ENCODE assay signal across 8 cellular contexts in the genomic region with DNA sequence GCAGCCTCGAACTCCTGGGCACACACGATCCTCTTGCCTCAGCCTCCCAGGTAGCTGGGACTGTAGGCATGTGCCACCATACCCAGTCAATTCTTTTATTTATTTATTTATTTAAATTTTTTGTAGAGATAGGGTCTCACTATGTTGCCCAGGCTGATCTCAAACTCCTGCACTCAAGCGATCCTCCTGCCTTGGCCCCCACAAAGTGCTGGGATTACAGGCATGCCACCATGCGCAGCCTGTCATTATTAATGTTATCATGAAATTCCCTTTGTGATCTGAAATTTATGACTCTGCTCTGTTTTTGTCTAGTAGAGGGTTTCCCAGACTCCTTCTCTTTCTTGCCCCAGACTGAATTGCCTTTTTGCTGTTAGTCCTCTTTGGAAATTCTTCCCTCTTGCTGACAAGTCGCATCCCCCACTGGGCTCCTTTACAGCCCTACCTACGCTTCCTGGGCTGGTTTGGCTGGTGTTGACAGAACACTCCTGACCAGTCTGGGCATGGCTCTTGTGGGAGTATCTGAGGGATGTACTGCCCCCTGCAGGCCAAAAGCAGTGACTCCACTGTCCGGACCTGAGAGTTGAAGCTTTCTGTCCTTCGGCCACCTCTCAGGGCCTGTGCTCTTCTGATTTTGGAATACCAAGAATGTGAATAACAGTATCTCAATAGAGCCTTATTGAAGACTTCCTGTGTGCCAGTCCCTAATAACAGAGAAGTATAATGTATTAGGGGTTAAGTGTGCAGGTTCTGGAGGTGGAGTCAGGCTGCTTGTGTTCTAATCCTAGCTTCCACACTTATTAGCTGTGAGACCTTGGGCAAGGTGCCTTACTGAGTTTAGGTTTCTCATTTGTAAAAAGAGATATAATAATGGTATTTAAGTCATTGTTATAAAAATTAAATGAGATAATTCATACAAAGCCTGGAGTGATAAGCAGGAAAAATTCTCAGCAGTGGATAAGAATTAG. TPM values are rescaled to one million over a fixed set of nuclear protein-coding genes. Genes with fewer than 3 reads are reported as not detected.
DNase-seq lines count a peak whose midpoint lies in the region; ATAC-seq, FAIRE-seq and TF ChIP-seq lines count a peak whose summit lies in the region.

No MANE protein-coding gene starts in this region.

- peak overlapping the region; percentile 39; the same call in 1 of the 2 replicates for H2AFZ ChIP-seq in GM12878 (ENCODE audit: control insufficient read depth, low read depth, low read length)

- peaks cover 3 to 7% (median 4%) of the 10 kb centered on the region in 3 donors for H3K4me1 Mint-ChIP-seq in CD8-positive, alpha-beta memory T cell

- no peaks in the 10 kb centered on the region for H3K9me3 Mint-ChIP-seq in CD8-positive, alpha-beta memory T cell

- no peak for TF ChIP-seq POLR2A in GM12878 (IDR thresholded peaks at IDR 0.05; ENCODE audit: low read depth, low read length)

- TF ChIP-seq EP300 in GM12878 (IDR thresholded peaks at IDR 0.05; ENCODE audit: borderline replicate concordance in 1 of 2, control insufficient read depth in 1 of 2, low read depth in 2 of 2, low read length in 2 of 2) = no peak

- peak; percentile 65 for TF ChIP-seq CTCF in GM20000 (IDR thresholded peaks at IDR 0.05; ENCODE audit: extremely low read depth, missing control alignments)
- peak; percentile 66 to 89 (median 82) for TF ChIP-seq CTCF in GM12878 (IDR thresholded peaks at IDR 0.05 in 2 of 3, conservative IDR thresholded peaks at IDR 0.05 in 1 of 3; ENCODE audit: control insufficient read depth in 2 of 3, extremely low read depth in 1 of 3, insufficient read depth in 1 of 3, low read depth in 3 of 3, low read length in 3 of 3)

- CTCF ChIA-PET in CD8-positive, alpha-beta memory T cell (lab: Charles Lee) = interaction anchor here (0.7 to 1.7 kb wide), 6 partner anchors 13 to 408 kb away, joined by 3 to 8 read pairs (median 4); no protein-coding TSS in a partner anchor
- CTCF ChIA-PET in GM12878 (lab: Yijun Ruan, JAX) = interaction anchor here (0.6 to 7.5 kb wide), 32 partner anchors 9 to 450 kb away, joined by 3 to 61 read pairs (median 4); a partner anchor contains a TSS

- no peaks in the 10 kb centered on the region for H3K27me3 ChIP-seq in CD8-positive, alpha-beta memory T cell (ENCODE audit: insufficient read depth, low read length, poor library complexity, severe bottlenecking)
- no peaks in the 10 kb centered on the region for H3K27me3 ChIP-seq in GM12878 (replicated peaks in 1 of 2; ENCODE audit: control insufficient read depth in 2 of 2, insufficient read depth in 2 of 2, low read length in 1 of 2)

- H3K4me3 Mint-ChIP-seq in CD8-positive, alpha-beta memory T cell = no peak overlapping the region

- peaks cover 0 to 2% of the 10 kb centered on the region in 2 donors for H3K27me3 Mint-ChIP-seq in CD8-positive, alpha-beta memory T cell

- H3K4me3 ChIP-seq in CD8-positive, alpha-beta memory T cell (ENCODE audit: low read length) = no peak overlapping the region
- H3K4me3 ChIP-seq in GM12878 = no peak overlapping the region

- intact Hi-C loops in GM12878 (cut with micrococcal nuclease; ENCODE audit: unreplicated experiment) = loop anchor here (10.0 kb wide), 1 partner anchor 217 kb away; no protein-coding TSS in a partner anchor

- RAD21 ChIA-PET in GM12878 (lab: Charles Lee; ENCODE audit: unreplicated experiment) = interaction anchor here (0.6 to 2.6 kb wide), 7 partner anchors 28 to 728 kb away, joined by 3 to 10 read pairs (median 4); a partner anchor contains a TSS

- H3K9ac ChIP-seq in GM12878 (ENCODE audit: control insufficient read depth, insufficient read depth, low read length) = no peak overlapping the region

- H3K79me2 ChIP-seq in GM12878 (ENCODE audit: control insufficient read depth, insufficient read depth, low read length) = no peaks in the 10 kb centered on the region

- H3K4me1 ChIP-seq in CD8-positive, alpha-beta memory T cell (ENCODE audit: insufficient read depth, low read length) = no peaks in the 10 kb centered on the region
- no peaks in the 10 kb centered on the region for H3K4me1 ChIP-seq in GM12878 (ENCODE audit: control insufficient read depth, insufficient read depth, low read length)

- no TSS peak for BruUV-seq in GM12878 (replicated peaks; lab: Mats Ljungman, UMichigan)

- peak; percentile 56 for TF ChIP-seq RAD21 in GM12878 (IDR thresholded peaks at IDR 0.05; ENCODE audit: insufficient read depth, low read depth, low read length)

- POLR2A ChIA-PET in CD8-positive, alpha-beta memory T cell (lab: Charles Lee) = no interaction called here
- POLR2A ChIA-PET in GM12878 (lab: Charles Lee) = interaction anchor here (0.6 kb wide), 1 partner anchor 12 kb away, joined by 4 read pairs; no protein-coding TSS in a partner anchor

- peak; percentile 100 for ATAC-seq in GM12878
- ATAC-seq in HG02610 (IDR thresholded peaks at IDR 0.05; ENCODE audit: unreplicated experiment) = no peak

- in situ Hi-C loops in GM12878 (cut with MboI) = no loop called here

- no peak overlapping the region for H3K4me2 ChIP-seq in GM12878 (ENCODE audit: control insufficient read depth, insufficient read depth)

- H3K36me3 ChIP-seq in CD8-positive, alpha-beta memory T cell (ENCODE audit: insufficient read depth, low read length) = no peaks in the 10 kb centered on the region
- peaks cover 0 to 5% of the 10 kb centered on the region in 2 experiments; a peak in 2 of 4 replicates for H3K36me3 ChIP-seq in GM12878 (ENCODE audit: control insufficient read depth in 2 of 2, insufficient read depth in 2 of 2, low read length in 1 of 2)

- 49% methylated on average over 8 of the region's 8 CpGs for WGBS in GM12878 (ENCODE audit: insufficient coverage, insufficient replicate concordance, low lambda C conversion rate, missing lambda C conversion rate)

- H3K36me3 Mint-ChIP-seq in CD8-positive, alpha-beta memory T cell = peaks cover 0 to 21% (median 12%) of the 10 kb centered on the region in 3 donors

- no peak overlapping the region for H3K27ac ChIP-seq in CD8-positive, alpha-beta memory T cell (ENCODE audit: low read depth, low read length)
- H3K27ac ChIP-seq in GM12878 (ENCODE audit: control insufficient read depth, insufficient read depth) = no peak overlapping the region

- peak; percentile 65 for FAIRE-seq in GM12878 (lab: Jason Lieb, UNC)

- SMC1A ChIA-PET in GM12878 (lab: Charles Lee; ENCODE audit: uncharacterized antibody, unreplicated experiment) = interaction anchor here (0.9 to 2.8 kb wide), 10 partner anchors 11 to 221 kb away, joined by 3 to 15 read pairs (median 4); a partner anchor contains a TSS

- no peak overlapping the region for H3K27ac Mint-ChIP-seq in CD8-positive, alpha-beta memory T cell

- peak; percentile 26 to 62 (median 33) for DNase-seq in CD8-positive, alpha-beta memory T cell
- DNase-seq in GM20000 (ENCODE audit: low spot score) = peak; percentile 67
- peak; percentile 49 for DNase-seq in M059J (ENCODE audit: low read depth)
- peak; percentile 2 for DNase-seq in T-helper 22 cell (ENCODE audit: low read depth)
- peak; percentile 23 for DNase-seq in GM12878 (ENCODE audit: low read depth, low spot score)
- peak; percentile 77 for DNase-seq in iris pigment epithelial cell (ENCODE audit: low read depth)
- peak; percentile 18 to 44 (median 39) for DNase-seq in stimulated activated CD4-positive, alpha-beta T cell treated with anti-CD3 and anti-CD28 coated beads, Interleukin-1b, Interleukin-23, amount 100 ng/mL, for 24 hours (ENCODE audit: low read depth in 4 of 4, low spot score in 1 of 4)

- no peaks in the 10 kb centered on the region for H4K20me1 ChIP-seq in GM12878 (ENCODE audit: control insufficient read depth, insufficient read depth)

- no peaks in the 10 kb centered on the region for H3K9me3 ChIP-seq in CD8-positive, alpha-beta memory T cell (ENCODE audit: low read length)
- no peaks in the 10 kb centered on the region for H3K9me3 ChIP-seq in GM12878 (replicated peaks; ENCODE audit: control insufficient read depth, insufficient read depth, low read length)

RNA-seq across cellular contexts. Expression of a gene that starts 28.2 kb away (rescaled TPM):
- total RNA-seq in CD8-positive, alpha-beta memory T cell = 10 to 100 TPM; 10.9 to 11.4 TPM
- 6.1 TPM for polyA plus RNA-seq in CD8-positive, alpha-beta memory T cell
- total RNA-seq in M059J (2014; rRNA removed; shearing (Covaris generic)) = 2.0 and 3.1 TPM in 2 replicates
- 16.8 and 16.9 TPM in 2 replicates for total RNA-seq in GM12878 (2013; cell fraction: nucleolus; rRNA removed)
- 4.8 and 5.2 TPM in 2 replicates for total RNA-seq in GM12878 (2014; rRNA removed)
- total RNA-seq in GM12878 (2014; rRNA removed; fragmentation: Illumina TruSeq; extraction: Trizol) = 5.3 and 5.4 TPM in 2 replicates
- total RNA-seq in GM12878 (2021) = 6.7 and 6.8 TPM in 2 replicates
- polyA plus RNA-seq in GM12878 (2011; ENCODE audit: low read depth) = 1.6 TPM
- 9.2 and 10.5 TPM in 2 replicates for polyA plus RNA-seq in GM12878 (2011; rRNA removed)
- polyA plus RNA-seq in GM12878 (2011; cell fraction: cytosol; rRNA removed) = 8.1 and 9.0 TPM in 2 replicates
- polyA plus RNA-seq in GM12878 (2011; cell fraction: nucleus; rRNA removed) = 10.6 and 11.1 TPM in 2 replicates
- 2.3 and 4.0 TPM in 2 replicates for polyA plus RNA-seq in GM12878 (2012)
- polyA plus RNA-seq in GM12878 (2014; fragmentation: Illumina TruSeq; extraction: Trizol) = 5.9 and 6.0 TPM in 2 replicates
- 10 to 100 TPM in 1 of 2 experiments, 1 to 10 TPM in 1; 5.4 to 10.5 TPM for polyA plus RNA-seq in GM12878 (2014; fragmentation: Nextera tagmentation; extraction: Ambion mirVana)
- polyA plus RNA-seq in GM12878 (2014; rRNA removed) = 4.4 and 6.2 TPM in 2 replicates
- 10 to 100 TPM in 1 of 2 experiments, 1 to 10 TPM in 1; 9.6 to 13.2 TPM for polyA plus RNA-seq in GM12878 (2016; fragmentation: Nextera tagmentation; extraction: Ambion mirVana)
- polyA minus RNA-seq in GM12878 (2011; rRNA and poly(A)+ RNA removed) = 7.5 and 11.2 TPM in 2 replicates
- 1.6 and 3.2 TPM in 2 replicates for polyA minus RNA-seq in GM12878 (2011; cell fraction: cytosol; rRNA and poly(A)+ RNA removed)
- 5.1 and 8.5 TPM in 2 replicates for polyA minus RNA-seq in GM12878 (2011; cell fraction: nucleus; rRNA and poly(A)+ RNA removed)

RNA-seq across cellular contexts. Expression of a gene that starts 28.6 kb away (rescaled TPM):
- 100 to 1,000 TPM; 140 to 149 TPM for total RNA-seq in CD8-positive, alpha-beta memory T cell
- 580 TPM for polyA plus RNA-seq in CD8-positive, alpha-beta memory T cell
- total RNA-seq in M059J (2014; rRNA removed; shearing (Covaris generic)) = 540 and 619 TPM in 2 replicates
- total RNA-seq in GM12878 (2013; cell fraction: nucleolus; rRNA removed) = 76.9 and 79.6 TPM in 2 replicates
- total RNA-seq in GM12878 (2014; rRNA removed) (110 and 119 TPM in 2 replicates), GM12878 (2014; rRNA removed; fragmentation: Illumina TruSeq; extraction: Trizol) (72.9 and 78.3 TPM in 2 replicates), GM12878 (2021) (95.9 and 99.3 TPM in 2 replicates)
- polyA plus RNA-seq in GM12878 (2011; ENCODE audit: low read depth) = 61.6 TPM
- polyA plus RNA-seq in GM12878 (2011; rRNA removed) (273 and 319 TPM in 2 replicates), GM12878 (2014; fragmentation: Illumina TruSeq; extraction: Trizol) (69.9 and 83.6 TPM in 2 replicates), GM12878 (2014; fragmentation: Nextera tagmentation; extraction: Ambion mirVana) (100 to 1,000 TPM; 112 to 128 TPM), GM12878 (2014; rRNA removed) (76.6 and 108 TPM in 2 replicates), GM12878 (2016; fragmentation: Nextera tagmentation; extraction: Ambion mirVana) (100 to 1,000 TPM; 171 to 200 TPM)
- polyA plus RNA-seq in GM12878 (2011; cell fraction: cytosol; rRNA removed) = 123 and 156 TPM in 2 replicates
- 50.2 and 73.0 TPM in 2 replicates for polyA plus RNA-seq in GM12878 (2011; cell fraction: nucleus; rRNA removed)
- polyA plus RNA-seq in GM12878 (2012) = 141 and 145 TPM in 2 replicates
- polyA minus RNA-seq in GM12878 (2011; rRNA and poly(A)+ RNA removed) = 74.1 and 125 TPM in 2 replicates
- 40.8 and 69.8 TPM in 2 replicates for polyA minus RNA-seq in GM12878 (2011; cell fraction: cytosol; rRNA and poly(A)+ RNA removed)
- 18.4 and 29.9 TPM in 2 replicates for polyA minus RNA-seq in GM12878 (2011; cell fraction: nucleus; rRNA and poly(A)+ RNA removed)

Comparison
In these comparisons a context has a peak if more than half of its experiments do, and no peak if none do; other contexts are left out.
1. DNase-seq: peak in every context shown above with its lines; median percentile 77 in iris pigment epithelial cell; 67 in GM20000; 49 in M059J; 39 in stimulated activated CD4-positive, alpha-beta T cell treated with anti-CD3 and anti-CD28 coated beads, Interleukin-1b, Interleukin-23, amount 100 ng/mL, for 24 hours; 33 in CD8-positive, alpha-beta memory T cell; 23 in GM12878; 2 in T-helper 22 cell.